In genomic region chr5:59003124-59003523, GRCh38 we compare ENCODE assay signal across 17 cellular contexts.
A peak's percentile ranks its signal among the peaks of the same experiment; 100 is the strongest.
DNase-seq lines count a peak whose midpoint lies in the region; ATAC-seq and TF ChIP-seq lines count a peak whose summit lies in the region.
"Had no signal": no experiment of that assay in that cellular context is flagged by ENCODE, and none has a peak within 500 bp of the region (broad histone marks: within the 10 kb centered on the region; RNA-seq: fewer than 3 reads in every experiment).

No MANE protein-coding gene starts in this region.

- DNase-seq in NCI-H82 treated with DMSO at 0.1 percent for 48 hours (lab: John Stamatoyannopoulos, UW; ENCODE audit: unreplicated experiment) (peak; percentile 44), nephron progenitor cell (no peak), DMS 273 treated with DMSO at 0.1 percent for 48 hours (lab: John Stamatoyannopoulos, UW) (no peak), AG08395 (ENCODE audit: low spot score) (no peak)
- no peak for DNase-seq in stimulated activated effector memory CD8-positive, alpha-beta T cell treated with anti-CD3 and anti-CD28 coated beads, Interleukin-12 subunit alpha, Interleukin-12 subunit beta, amount 100 ng/mL, for 72 hours (ENCODE audit: low spot score in 2 of 2)
- DNase-seq: HCEC 1CT, KBM-7, MV-4-11, NCI-H187, NCI-H2107, NCI-H2227 treated with DMSO at 0.1 percent for 48 hours, NCI-H510A treated with DMSO at 0.1 percent for 48 hours, NCI-H774, PC-3 had no signal

- peak overlapping the region; percentile 30 for H3K4me3 Mint-ChIP-seq in activated T-helper 17 cell treated with anti-CD3 and anti-CD28 coated beads, Interleukin-2, amount 50 U/mL, for 72 hours
- H3K4me3 Mint-ChIP-seq in nephron progenitor cell = no peak overlapping the region
- peak overlapping the region; percentile 1 for H3K4me3 Mint-ChIP-seq in stimulated activated effector memory CD8-positive, alpha-beta T cell treated with anti-CD3 and anti-CD28 coated beads, Interleukin-12 subunit alpha, Interleukin-12 subunit beta, amount 100 ng/mL, for 72 hours
- H3K4me3 Mint-ChIP-seq: CD14-positive monocyte had no signal

- H3K9me3 Mint-ChIP-seq in activated T-helper 17 cell treated with anti-CD3 and anti-CD28 coated beads, Interleukin-2, amount 50 U/mL, for 72 hours = no peaks in the 10 kb centered on the region
- H3K9me3 Mint-ChIP-seq in nephron progenitor cell = no peaks in the 10 kb centered on the region
- H3K9me3 Mint-ChIP-seq in stimulated activated effector memory CD8-positive, alpha-beta T cell treated with anti-CD3 and anti-CD28 coated beads, Interleukin-12 subunit alpha, Interleukin-12 subunit beta, amount 100 ng/mL, for 72 hours = no peaks in the 10 kb centered on the region

- H3K27ac Mint-ChIP-seq in activated T-helper 17 cell treated with anti-CD3 and anti-CD28 coated beads, Interleukin-2, amount 50 U/mL, for 72 hours = peak overlapping the region; percentile 4
- peak overlapping the region; percentile 4 for H3K27ac Mint-ChIP-seq in nephron progenitor cell
- H3K27ac Mint-ChIP-seq in stimulated activated effector memory CD8-positive, alpha-beta T cell treated with anti-CD3 and anti-CD28 coated beads, Interleukin-12 subunit alpha, Interleukin-12 subunit beta, amount 100 ng/mL, for 72 hours = no peak overlapping the region

- peaks cover 88% of the 10 kb centered on the region for H3K36me3 Mint-ChIP-seq in activated T-helper 17 cell treated with anti-CD3 and anti-CD28 coated beads, Interleukin-2, amount 50 U/mL, for 72 hours (ENCODE audit: low read depth)
- peaks cover 34% of the 10 kb centered on the region for H3K36me3 Mint-ChIP-seq in nephron progenitor cell (ENCODE audit: low read depth)
- H3K36me3 Mint-ChIP-seq in stimulated activated effector memory CD8-positive, alpha-beta T cell treated with anti-CD3 and anti-CD28 coated beads, Interleukin-12 subunit alpha, Interleukin-12 subunit beta, amount 100 ng/mL, for 72 hours = peaks cover 95% of the 10 kb centered on the region
- H3K36me3 Mint-ChIP-seq: CD14-positive monocyte had no signal

- H3K27me3 Mint-ChIP-seq in activated T-helper 17 cell treated with anti-CD3 and anti-CD28 coated beads, Interleukin-2, amount 50 U/mL, for 72 hours = no peaks in the 10 kb centered on the region
- H3K27me3 Mint-ChIP-seq in nephron progenitor cell (ENCODE audit: low read depth, poor library complexity) = no peaks in the 10 kb centered on the region

- no peak for TF ChIP-seq CTCF in nephron progenitor cell (IDR thresholded peaks at IDR 0.05)

- H3K4me1 Mint-ChIP-seq in activated T-helper 17 cell treated with anti-CD3 and anti-CD28 coated beads, Interleukin-2, amount 50 U/mL, for 72 hours = peaks cover 57% of the 10 kb centered on the region
- H3K4me1 Mint-ChIP-seq in nephron progenitor cell = peaks cover 66% of the 10 kb centered on the region
- peaks cover 68% of the 10 kb centered on the region for H3K4me1 Mint-ChIP-seq in stimulated activated effector memory CD8-positive, alpha-beta T cell treated with anti-CD3 and anti-CD28 coated beads, Interleukin-12 subunit alpha, Interleukin-12 subunit beta, amount 100 ng/mL, for 72 hours

- ATAC-seq in activated T-helper 17 cell treated with anti-CD3 and anti-CD28 coated beads, Interleukin-2, amount 50 U/mL, for 72 hours (replicated peaks) = no peak
- no peak for ATAC-seq in stimulated activated effector memory CD8-positive, alpha-beta T cell treated with anti-CD3 and anti-CD28 coated beads, Interleukin-12 subunit alpha, Interleukin-12 subunit beta, amount 100 ng/mL, for 72 hours
- no peak for ATAC-seq in HG02973 (IDR thresholded peaks at IDR 0.05; ENCODE audit: unreplicated experiment)
- ATAC-seq: PC-3 had no signal
